Comparison of ENCODE assay signal across 18 cellular contexts in the genomic region with DNA sequence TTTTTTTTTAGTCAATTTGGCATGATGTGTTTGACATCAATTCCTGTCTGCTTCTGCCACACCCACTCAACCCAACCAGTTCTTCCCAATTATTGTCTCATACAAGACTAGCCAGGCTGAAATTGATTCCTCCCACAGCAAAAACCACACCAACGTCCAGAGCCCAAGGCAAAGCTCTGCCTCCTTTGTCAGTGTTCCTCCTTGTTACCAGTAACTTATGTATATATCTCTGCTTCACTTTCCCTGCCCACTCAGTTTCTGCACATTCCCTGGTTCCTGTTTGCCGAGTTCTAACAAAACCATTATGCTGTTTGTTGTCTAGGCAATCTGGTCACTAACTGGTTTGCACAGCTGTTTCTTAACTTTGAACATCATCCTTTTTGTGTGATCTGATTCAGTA.
"Had no signal": no experiment of that assay in that cellular context is flagged by ENCODE, and none has a peak within 500 bp of the region (broad histone marks: within the 10 kb centered on the region; RNA-seq: fewer than 3 reads in every experiment).

No MANE protein-coding gene starts in this region.

- H3K4me2 ChIP-seq: neural progenitor cell had no signal

- H2AFZ ChIP-seq: neural progenitor cell had no signal

- DNase-seq: activated CD4-positive, alpha-beta T cell treated with anti-CD3 and anti-CD28 coated beads, Interleukin-2, amount 10 ng/mL, durations not matched to agents 7 days and 5 days; activated CD4-positive, CD25-positive, alpha-beta regulatory T cell; activated CD8-positive, alpha-beta memory T cell treated with anti-CD3 and anti-CD28 coated beads, Interleukin-2, amount 50 U/mL, for 48 hours; activated gamma-delta T cell treated with Interleukin-2 at 50 U/mL for 16 hours; activated naive CD8-positive, alpha-beta T cell treated with anti-CD3 and anti-CD28 coated beads for 36 hours; activated T-cell treated with anti-CD3 and anti-CD28 coated beads, Interleukin-2, amount 50 U/mL, for 72 hours; amygdala; body of pancreas; gastrocnemius medialis; heart right ventricle; naive B cell; pancreas; stimulated activated naive CD8-positive, alpha-beta T cell treated with anti-CD3 and anti-CD28 coated beads, Interleukin-15, amount 100 ng/mL, for 72 hours had no signal

- H3K4me1 ChIP-seq: body of pancreas, gastrocnemius medialis, heart right ventricle, neural progenitor cell, pancreas had no signal

- H3K27me3 ChIP-seq: body of pancreas, gastrocnemius medialis, heart right ventricle, neural progenitor cell had no signal

- FAIRE-seq: pancreas had no signal

- H3K27ac Mint-ChIP-seq: activated CD4-positive, alpha-beta T cell treated with anti-CD3 and anti-CD28 coated beads, Interleukin-2, amount 10 ng/mL, durations not matched to agents 7 days and 5 days; activated naive CD8-positive, alpha-beta T cell treated with anti-CD3 and anti-CD28 coated beads for 36 hours; activated T-cell treated with anti-CD3 and anti-CD28 coated beads, Interleukin-2, amount 50 U/mL, for 72 hours; naive B cell; neural progenitor cell; stimulated activated naive CD8-positive, alpha-beta T cell treated with anti-CD3 and anti-CD28 coated beads, Interleukin-15, amount 100 ng/mL, for 72 hours; type B pancreatic cell had no signal

- H3K36me3 Mint-ChIP-seq: activated naive CD8-positive, alpha-beta T cell treated with anti-CD3 and anti-CD28 coated beads for 36 hours; naive B cell; neural progenitor cell; type B pancreatic cell had no signal

- H3K36me3 ChIP-seq: gastrocnemius medialis, heart right ventricle, neural progenitor cell, pancreas had no signal

- H3K4me1 Mint-ChIP-seq: activated CD4-positive, alpha-beta T cell treated with anti-CD3 and anti-CD28 coated beads, Interleukin-2, amount 10 ng/mL, durations not matched to agents 7 days and 5 days; activated naive CD8-positive, alpha-beta T cell treated with anti-CD3 and anti-CD28 coated beads for 36 hours; central memory CD8-positive, alpha-beta T cell; naive B cell; neural progenitor cell; stimulated activated naive CD8-positive, alpha-beta T cell treated with anti-CD3 and anti-CD28 coated beads, Interleukin-15, amount 100 ng/mL, for 72 hours had no signal

- H3K27ac ChIP-seq: body of pancreas, coronary artery, gastrocnemius medialis, heart right ventricle, neural progenitor cell, pancreas had no signal

- H3K9me3 Mint-ChIP-seq: activated CD4-positive, alpha-beta T cell treated with anti-CD3 and anti-CD28 coated beads, Interleukin-2, amount 10 ng/mL, durations not matched to agents 7 days and 5 days; activated naive CD8-positive, alpha-beta T cell treated with anti-CD3 and anti-CD28 coated beads for 36 hours; neural progenitor cell; type B pancreatic cell had no signal

- H3K4me3 Mint-ChIP-seq: activated CD4-positive, alpha-beta T cell treated with anti-CD3 and anti-CD28 coated beads, Interleukin-2, amount 10 ng/mL, durations not matched to agents 7 days and 5 days; activated naive CD8-positive, alpha-beta T cell treated with anti-CD3 and anti-CD28 coated beads for 36 hours; activated T-cell treated with anti-CD3 and anti-CD28 coated beads, Interleukin-2, amount 50 U/mL, for 72 hours; central memory CD8-positive, alpha-beta T cell; naive B cell; neural progenitor cell; stimulated activated naive CD8-positive, alpha-beta T cell treated with anti-CD3 and anti-CD28 coated beads, Interleukin-15, amount 100 ng/mL, for 72 hours; type B pancreatic cell had no signal

- ATAC-seq: activated T-cell treated with anti-CD3 and anti-CD28 coated beads, Interleukin-2, amount 50 U/mL, for 72 hours; body of pancreas; gastrocnemius medialis; heart right ventricle; pancreas; sciatic nerve; stimulated activated naive CD8-positive, alpha-beta T cell treated with anti-CD3 and anti-CD28 coated beads, Interleukin-15, amount 100 ng/mL, for 72 hours had no signal

- H3K27me3 Mint-ChIP-seq: activated CD4-positive, alpha-beta T cell treated with anti-CD3 and anti-CD28 coated beads, Interleukin-2, amount 10 ng/mL, durations not matched to agents 7 days and 5 days; activated naive CD8-positive, alpha-beta T cell treated with anti-CD3 and anti-CD28 coated beads for 36 hours; central memory CD8-positive, alpha-beta T cell; naive B cell; stimulated activated naive CD8-positive, alpha-beta T cell treated with anti-CD3 and anti-CD28 coated beads, Interleukin-15, amount 100 ng/mL, for 72 hours had no signal

- H3K4me3 ChIP-seq: body of pancreas, coronary artery, gastrocnemius medialis, heart right ventricle, neural progenitor cell, pancreas had no signal
